8 cellular contexts compared by ENCODE assay signal in genomic region chr1:108199781-108200626, GRCh38. TPM values are rescaled to one million over a fixed set of nuclear protein-coding genes. Genes with fewer than 3 reads are reported as not detected.
A peak's percentile ranks its signal among the peaks of the same experiment; 100 is the strongest.
DNase-seq lines count a peak whose midpoint lies in the region; ATAC-seq, FAIRE-seq and TF ChIP-seq lines count a peak whose summit lies in the region.

TSS of gene SLC25A24 (minus strand) at chr1:108200343. CDS start at chr1:108200138, 205 bp downstream.

- peak within 1 kb of the TSS; percentile 62 for H3K9ac ChIP-seq in HepG2 (ENCODE audit: insufficient read depth, low read depth, low read length)

- TF ChIP-seq CTCF in A673 (conservative IDR thresholded peaks at IDR 0.05; ENCODE audit: low read depth, low read length) (no peak), HepG2 (CRISPR knock-in tag; IDR thresholded peaks at IDR 0.05) (no peak)

- no peak for TF ChIP-seq RAD21 in HepG2 (CRISPR knock-in tag; IDR thresholded peaks at IDR 0.05)

- no peaks in the 10 kb centered on the region for H4K20me1 ChIP-seq in HepG2 (ENCODE audit: insufficient read depth, low read length)

- peak within 1 kb of the TSS; percentile 36 for H2AFZ ChIP-seq in HepG2 (ENCODE audit: low read length)

- H3K9me3 ChIP-seq in A673 (ENCODE audit: low read depth, low read length, poor library complexity, severe bottlenecking) (peaks cover 16% of the 10 kb centered on the region), HepG2 (ENCODE audit: low read length) (no peaks in the 10 kb centered on the region)

- H3K4me1 ChIP-seq in A673 (ENCODE audit: insufficient read depth, low read length, poor library complexity, severe bottlenecking) (peaks cover 9% of the 10 kb centered on the region), HepG2 (ENCODE audit: insufficient read depth, low read length) (0 out of 2 replicates have a peak, but pooled peaks cover 21% of the 10 kb centered on the region)

- TF ChIP-seq EP300 in HepG2 (IDR thresholded peaks at IDR 0.05; ENCODE audit: low read depth in 2 of 2, low read length in 2 of 2) (no peak), HepG2 (CRISPR knock-in tag; IDR thresholded peaks at IDR 0.05; ENCODE audit: borderline replicate concordance) (no peak)

- intact Hi-C loops in A673 (cut with micrococcal nuclease; ENCODE audit: unreplicated experiment), result no loop called here
- intact Hi-C loops in HepG2 (cut with micrococcal nuclease; ENCODE audit: unreplicated experiment), result loop anchor here (5.0 kb wide), 1 partner anchor 148 kb away; no protein-coding TSS in a partner anchor

- ATAC-seq in GM18511 (IDR thresholded peaks at IDR 0.05; ENCODE audit: unreplicated experiment) (peak; percentile 83), HG03066 (IDR thresholded peaks at IDR 0.05; ENCODE audit: low read depth, unreplicated experiment) (peak; percentile 86), HepG2 (peak; percentile 98)

- peak within 1 kb of the TSS; percentile 90 for H3K4me3 ChIP-seq in A673 (ENCODE audit: low read depth, low read length, poor library complexity, severe bottlenecking)
- H3K4me3 ChIP-seq in HepG2 (replicated peaks in 1 of 3; ENCODE audit: insufficient read depth in 1 of 3, low read depth in 2 of 3, low read length in 3 of 3), result peak within 1 kb of the TSS; percentile 57 to 83 (median 75)

- in situ Hi-C loops in HepG2 (cut with HindIII; ENCODE audit: extremely low pct_ligation_motif_present, low pct_unique_long_range_greater_than_20kb), result no loop called here

- DNase-seq in A673 (ENCODE audit: low spot score), result peak; percentile 92
- peak; percentile 56 for DNase-seq in NCI-H460 (ENCODE audit: extremely low read depth, low read depth)
- peak; percentile 44 to 60 for DNase-seq in activated CD4-positive, alpha-beta T cell treated with anti-CD3 and anti-CD28 coated beads, Interleukin-2, amount 50 U/mL, for 24 hours (ENCODE audit: low read depth in 1 of 2, low spot score in 1 of 2)
- DNase-seq in dermis blood vessel endothelial cell, result peak; percentile 79
- peak; percentile 47 for DNase-seq in HepG2 (ENCODE audit: low spot score)
- peak; percentile 68 for DNase-seq in stimulated activated CD4-positive, alpha-beta T cell treated with anti-CD3 and anti-CD28 coated beads, Interleukin-4, amount 100 ng/mL, for 1 hour

- no peaks in the 10 kb centered on the region for H3K27me3 ChIP-seq in A673 (replicated peaks; ENCODE audit: insufficient read depth, low read depth, low read length, poor library complexity)
- H3K27me3 ChIP-seq in HepG2 (ENCODE audit: control insufficient read depth in 1 of 2, insufficient read depth in 2 of 2, low read length in 2 of 2), result peaks cover 0 to 8% of the 10 kb centered on the region in 2 experiments; a peak in 1 of 5 replicates

- 20% methylated on average over 10 of the region's 96 CpGs for WGBS in HepG2 (ENCODE audit: low lambda C conversion rate)

- H3K4me2 ChIP-seq in HepG2 (ENCODE audit: low read depth, low read length), result peak within 1 kb of the TSS; percentile 81

- TF ChIP-seq POLR2A in HepG2 (IDR thresholded peaks at IDR 0.05; ENCODE audit: insufficient read depth in 1 of 2, low read depth in 2 of 2, low read length in 2 of 2), result peak; percentile 46 to 81; a peak in 3 of 4 replicates

- CTCF ChIA-PET in A673 (lab: Charles Lee) (interaction anchor here (1.0 to 1.6 kb wide), 3 partner anchors 11 to 418 kb away, joined by 3 to 8 read pairs (median 6); no protein-coding TSS in a partner anchor), HepG2 (lab: Yijun Ruan, JAX; ENCODE audit: low intra/inter-chr PET ratio, low total read pairs) (no interaction called here)

- H3K79me2 ChIP-seq in HepG2 (ENCODE audit: insufficient read depth, low read length), result no peaks in the 10 kb centered on the region

- no peak for FAIRE-seq in HepG2 (lab: Jason Lieb, UNC)

- POLR2A ChIA-PET in A673 (lab: Charles Lee; ENCODE audit: low non-redundant PET), result no interaction called here
- POLR2A ChIA-PET in HepG2 (lab: Yijun Ruan, JAX), result interaction anchor here (1.0 to 1.8 kb wide), 3 partner anchors 19 to 492 kb away, joined by 3 to 6 read pairs (median 3); partner anchors contain the start of gene PRPF38B

- H3K27ac ChIP-seq in A673 (ENCODE audit: low read depth, low read length, poor library complexity, severe bottlenecking), result peak within 1 kb of the TSS; percentile 83
- H3K27ac ChIP-seq in HepG2 (ENCODE audit: extremely low read length, insufficient read depth, low read length), result peak within 1 kb of the TSS; percentile 27

- peaks cover 29% of the 10 kb centered on the region for H3K36me3 ChIP-seq in A673 (ENCODE audit: insufficient read depth, low read length, poor library complexity, severe bottlenecking)
- H3K36me3 ChIP-seq in HepG2 (replicated peaks in 1 of 2; ENCODE audit: control insufficient read depth in 1 of 2, insufficient read depth in 2 of 2, low read length in 2 of 2), result no peaks in the 10 kb centered on the region

- BruUV-seq in A673 (replicated peaks; lab: Mats Ljungman, UMichigan), result no TSS peak
- no TSS peak for BruUV-seq in HepG2 (replicated peaks; lab: Mats Ljungman, UMichigan)

TF ChIP-seq in HepG2, 621 proteins besides CTCF, POLR2A, EP300 and RAD21 (continues in another document):
- TF ChIP-seq ZMYM3 (CRISPR knock-in tag; IDR thresholded peaks at IDR 0.05), result peak; percentile 31; the same call in 1 of the 2 replicates
- no peak for TF ChIP-seq PLRG1 (conservative IDR thresholded peaks at IDR 0.05)
- TF ChIP-seq TMF1 (CRISPR knock-in tag; IDR thresholded peaks at IDR 0.05; ENCODE audit: low read depth), result peak; percentile 87; the same call in 1 of the 2 replicates
- TF ChIP-seq ZBTB33 (CRISPR knock-in tag; IDR thresholded peaks at IDR 0.05), result no peak
- TF ChIP-seq CBX2 (IDR thresholded peaks at IDR 0.05; ENCODE audit: low read depth, low read length), result no peak
- TF ChIP-seq CBX2 (CRISPR knock-in tag; IDR thresholded peaks at IDR 0.05; ENCODE audit: low read depth), result peak; percentile 42; the same call in 1 of the 2 replicates
- TF ChIP-seq ASH2L (IDR thresholded peaks at IDR 0.05; ENCODE audit: insufficient read length, low read depth, low read length), result peak; percentile 21
- TF ChIP-seq ZBTB7A (CRISPR knock-in tag; IDR thresholded peaks at IDR 0.05), result 0 out of 2 replicates have a peak, but pooled peaks have one; percentile 50
- TF ChIP-seq THAP11 (CRISPR knock-in tag; IDR thresholded peaks at IDR 0.05), result 0 out of 2 replicates have a peak, but pooled peaks have one; percentile 11
- TF ChIP-seq SP5 (CRISPR knock-in tag; IDR thresholded peaks at IDR 0.05; ENCODE audit: borderline replicate concordance, low read depth), result peak; percentile 27; the same call in 1 of the 2 replicates
- peak; percentile 22; the same call in 1 of the 2 replicates for TF ChIP-seq ZNF451 (CRISPR knock-in tag; IDR thresholded peaks at IDR 0.05)
- TF ChIP-seq POLR2G (IDR thresholded peaks at IDR 0.05; ENCODE audit: low read depth, low read length), result peak; percentile 75
- TF ChIP-seq ETV6 (CRISPR knock-in tag; conservative IDR thresholded peaks at IDR 0.05), result no peak

RNA-seq across cellular contexts. Expression of gene SLC25A24, which starts in this region (rescaled TPM):
- total RNA-seq in A673 (2021) (34.5 and 35.4 TPM in 2 replicates), dermis blood vessel endothelial cell (49.5 and 49.9 TPM in 2 replicates), HepG2 (2016; rRNA removed; fragmentation: Illumina TruSeq; extraction: Trizol) (12.4 and 19.1 TPM in 2 replicates)
- 37.3 and 38.3 TPM in 2 replicates for total RNA-seq in NCI-H460 (2014; rRNA removed; shearing (Covaris generic))
- polyA plus RNA-seq in NCI-H460 (2014; cell fraction: nucleus; rRNA removed), result 24.6 and 26.3 TPM in 2 replicates
- total RNA-seq in HepG2 (2016; cell fraction: cytosol; rRNA removed; fragmentation: Illumina TruSeq; extraction: Trizol; ENCODE audit: low read depth), result 1.6 and 1.9 TPM in 2 replicates
- 12.1 and 18.6 TPM in 2 replicates for total RNA-seq in HepG2 (2016; cell fraction: insoluble cytoplasmic fraction; rRNA removed; fragmentation: Illumina TruSeq; extraction: Trizol)
- 4.0 and 5.2 TPM in 2 replicates for total RNA-seq in HepG2 (2016; cell fraction: membrane; rRNA removed; fragmentation: Illumina TruSeq; extraction: Trizol)
- total RNA-seq in HepG2 (2016; cell fraction: nucleus; rRNA removed; fragmentation: Illumina TruSeq; extraction: Trizol), result 8.0 and 9.8 TPM in 2 replicates
- 6.5 and 8.0 TPM in 2 replicates for polyA plus RNA-seq in HepG2 (2011; rRNA removed)
- 3.1 and 5.8 TPM in 2 replicates for polyA plus RNA-seq in HepG2 (2011; cell fraction: cytosol; rRNA removed)
- polyA plus RNA-seq in HepG2 (2011; cell fraction: nucleus; rRNA removed), result 1.8 and 3.1 TPM in 2 replicates
- polyA plus RNA-seq in HepG2 (2012), result 6.2 and 6.5 TPM in 2 replicates
- 0.45 and 0.55 TPM in 2 replicates for polyA plus RNA-seq in HepG2 (2016; cell fraction: cytosol; fragmentation: Illumina TruSeq; extraction: Trizol; ENCODE audit: low read depth)
- polyA plus RNA-seq in HepG2 (2016; cell fraction: insoluble cytoplasmic fraction; fragmentation: Illumina TruSeq; extraction: Trizol; ENCODE audit: low read depth), result 16.0 and 18.5 TPM in 2 replicates
- polyA plus RNA-seq in HepG2 (2016; cell fraction: membrane; fragmentation: Illumina TruSeq; extraction: Trizol; ENCODE audit: low read depth), result 2.7 and 2.8 TPM in 2 replicates
- polyA plus RNA-seq in HepG2 (2016; cell fraction: nucleus; fragmentation: Illumina TruSeq; extraction: Trizol; ENCODE audit: insufficient read depth, low read depth), result 6.3 and 6.4 TPM in 2 replicates
- polyA minus RNA-seq in HepG2 (2011; rRNA and poly(A)+ RNA removed; ENCODE audit: low replicate concordance), result 5.5 and 36.4 TPM in 2 replicates
- 8.3 and 8.8 TPM in 2 replicates for polyA minus RNA-seq in HepG2 (2011; cell fraction: cytosol; rRNA and poly(A)+ RNA removed)
- 13.2 and 13.3 TPM in 2 replicates for polyA minus RNA-seq in HepG2 (2011; cell fraction: nucleus; rRNA and poly(A)+ RNA removed)

Comparison
In these comparisons a context has a peak if more than half of its experiments do, and no peak if none do; other contexts are left out.
1. Peak in every context shown above with its lines: DNase-seq, ATAC-seq, H3K4me3 ChIP-seq and H3K27ac ChIP-seq.